8 cellular contexts compared by ENCODE assay signal in genomic region chr6:128882991-128883571, GRCh38. TPM values are rescaled to one million over a fixed set of nuclear protein-coding genes. Genes with fewer than 3 reads are reported as not detected.
DNase-seq lines count a peak whose midpoint lies in the region; ATAC-seq, FAIRE-seq and TF ChIP-seq lines count a peak whose summit lies in the region.

TSS of gene LAMA2 (plus strand) at chr6:128883138. CDS start at chr6:128883246, 108 bp downstream.

- CTCF ChIA-PET in A549 (lab: Yijun Ruan, JAX), result no interaction called here

- POLR2A ChIA-PET in A549 (lab: Yijun Ruan, JAX), result no interaction called here

- peak within 1 kb of the TSS; percentile 42 for H3K9ac ChIP-seq in HUES6 (ENCODE audit: low read length)

- no peak within 1 kb of the TSS for H3K4me3 ChIP-seq in A549
- H3K4me3 ChIP-seq in HUES6 (ENCODE audit: low read depth, low read length), result peak within 1 kb of the TSS; percentile 63

- H3K27ac ChIP-seq in A549 (no peak within 1 kb of the TSS), HUES6 (ENCODE audit: low read depth, low read length) (no peak within 1 kb of the TSS)

- TF ChIP-seq RAD21 in A549 (conservative IDR thresholded peaks at IDR 0.05 in 1 of 2, IDR thresholded peaks at IDR 0.05 in 1 of 2), result no peak

- no peaks in the 10 kb centered on the region for H3K27me3 ChIP-seq in HUES6 (ENCODE audit: control insufficient read depth, insufficient read depth, low read length)

- TF ChIP-seq POLR2A in A549 (IDR thresholded peaks at IDR 0.05; ENCODE audit: low read length), result no peak

- no peaks in the 10 kb centered on the region for H3K4me1 ChIP-seq in A549
- peaks cover 17% of the 10 kb centered on the region for H3K4me1 ChIP-seq in HUES6 (ENCODE audit: control insufficient read depth, insufficient read depth, low read length)

- ATAC-seq in A549, result peak; percentile 62 to 63
- ATAC-seq in HG02571 (IDR thresholded peaks at IDR 0.05; ENCODE audit: unreplicated experiment), result no peak
- ATAC-seq in GM21381 (IDR thresholded peaks at IDR 0.05; ENCODE audit: unreplicated experiment), result no peak

- no peak for FAIRE-seq in A549 (lab: Jason Lieb, UNC)

- WGBS in A549 (ENCODE audit: missing lambda C conversion rate), result 41% methylated on average over 23 of the region's 35 CpGs

- H3K4me2 ChIP-seq in A549, result peak within 1 kb of the TSS; percentile 52

- H3K9me3 ChIP-seq in A549 (no peaks in the 10 kb centered on the region), HUES6 (ENCODE audit: control insufficient read depth, insufficient read depth, low read depth, low read length) (no peaks in the 10 kb centered on the region)

- no peak for TF ChIP-seq CTCF in A549 (IDR thresholded peaks at IDR 0.05)

- DNase-seq in A549 (ENCODE audit: low read depth in 1 of 2, low spot score in 1 of 2) (no peak), dermis blood vessel endothelial cell (peak; percentile 53), left kidney (ENCODE audit: low read depth, low spot score) (peak; percentile 93), activated gamma-delta T cell (lab: John Stamatoyannopoulos, UW) (no peak)
- peak; percentile 24 for DNase-seq in stimulated activated CD8-positive, alpha-beta memory T cell treated with anti-CD3 and anti-CD28 coated beads, Interleukin-4, amount 100 ng/mL, for 48 hours

- no peak for TF ChIP-seq EP300 in A549 (IDR thresholded peaks at IDR 0.05)

- no peaks in the 10 kb centered on the region for H3K36me3 ChIP-seq in HUES6 (ENCODE audit: control insufficient read depth, insufficient read depth, low read length)

TF ChIP-seq in A549, 52 proteins besides CTCF, POLR2A, EP300 and RAD21:
- TF ChIP-seq POLR2AphosphoS2 (conservative IDR thresholded peaks at IDR 0.05; ENCODE audit: low read length) (no peak), SMC3 (IDR thresholded peaks at IDR 0.05) (no peak), HEYL (CRISPR knock-in tag; IDR thresholded peaks at IDR 0.05) (no peak), HDAC2 (IDR thresholded peaks at IDR 0.05) (no peak), EHMT2 (IDR thresholded peaks at IDR 0.05; ENCODE audit: low read depth) (no peak)

RNA-seq across cellular contexts. Expression of gene LAMA2, which starts in this region (rescaled TPM):
- polyA plus RNA-seq in A549 (2011; rRNA removed) (1.1 and 1.3 TPM in 2 replicates), A549 (2017; fragmentation: RNase III; extraction: RNeasy Plus Mini Kit Qiagen cat#74134 plus additional on column Dnase treatment) (0.21 to 0.58 TPM (median 0.37 TPM) in 3 replicates)
- polyA plus RNA-seq in A549 (2012; cell fraction: cytosol; rRNA removed), result 0.26 and 0.44 TPM in 2 replicates
- 0.10 and 0.27 TPM in 2 replicates for polyA plus RNA-seq in A549 (2012; cell fraction: nucleus; rRNA removed)
- 0.33 and 0.39 TPM in 2 replicates for polyA minus RNA-seq in A549 (2011; rRNA and poly(A)+ RNA removed)
- total RNA-seq in dermis blood vessel endothelial cell, result 0.17 and 0.74 TPM in 2 replicates

Comparison
In these comparisons a context has a peak if more than half of its experiments do, and no peak if none do; other contexts are left out.
1. Peak in DNase-seq in dermis blood vessel endothelial cell; RNA of the gene not detected or under 1 TPM.
2. ATAC-seq: peak in A549 (2 of 2); none in HG02571 (single experiment) and GM21381 (single experiment).
3. DNase-seq: peak in left kidney (single experiment) and stimulated activated CD8-positive, alpha-beta memory T cell treated with anti-CD3 and anti-CD28 coated beads, Interleukin-4, amount 100 ng/mL, for 48 hours (single experiment); none in A549 (0 of 2) and activated gamma-delta T cell (single experiment).